In the genomic region with DNA sequence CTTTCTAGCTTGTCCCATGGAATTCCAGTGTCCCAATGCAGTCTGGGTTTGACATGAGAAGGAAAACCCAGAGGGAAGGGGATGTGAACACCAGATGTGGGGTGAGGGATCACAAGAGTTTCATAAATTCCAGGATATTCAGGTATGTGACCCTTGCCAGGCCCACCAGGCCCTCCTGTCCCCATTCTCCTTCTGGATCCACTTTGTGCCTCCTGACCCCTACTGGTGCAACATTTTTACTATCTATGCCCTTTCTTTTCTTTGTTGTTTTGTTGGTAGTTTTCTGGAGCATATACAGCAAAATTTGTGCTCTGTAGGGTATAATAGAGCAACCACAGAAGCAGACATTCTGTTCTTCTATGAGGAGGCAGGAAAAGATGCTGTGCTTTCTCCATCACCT, we compare ENCODE assay signal across 17 cellular contexts.
"Had no signal": no experiment of that assay in that cellular context is flagged by ENCODE, and none has a peak within 500 bp of the region (broad histone marks: within the 10 kb centered on the region; RNA-seq: fewer than 3 reads in every experiment).

No MANE protein-coding gene starts in this region.

- H3K4me2 ChIP-seq: smooth muscle cell had no signal

- H3K4me1 ChIP-seq: heart left ventricle, pancreas had no signal

- H3K27me3 ChIP-seq: heart left ventricle, pancreas had no signal

- H3K36me3 ChIP-seq: heart left ventricle, pancreas had no signal

- H3K27ac ChIP-seq: coronary artery, heart left ventricle, pancreas had no signal

- H3K4me3 ChIP-seq: coronary artery, heart left ventricle, pancreas, smooth muscle cell had no signal

- DNase-seq: effector CD4-positive, alpha-beta T cell; heart left ventricle; hypothalamus; islet precursor cell; mammary epithelial cell; midbrain; occipital lobe; pancreas; right cardiac atrium; stimulated activated CD4-positive, alpha-beta T cell treated with anti-CD3 and anti-CD28 coated beads, Interleukin-2, amount 100 ng/mL, for 48 hours; stimulated activated naive CD4-positive, alpha-beta T cell treated with Interleukin-2 at 50 U/mL for 16 hours; trophoblast cell had no signal

- ATAC-seq: heart left ventricle; left lobe of liver; natural killer cell treated with Interleukin-12 subunit alpha and Interleukin-12 subunit beta and Interleukin-15 and Interleukin-18, amount 100 ng/mL, for 72 hours; pancreas; right cardiac atrium had no signal

- H3K36me3 Mint-ChIP-seq: natural killer cell treated with Interleukin-12 subunit alpha and Interleukin-12 subunit beta and Interleukin-15 and Interleukin-18, amount 100 ng/mL, for 72 hours had no signal

- H3K9me3 ChIP-seq: pancreas had no signal

- H3K27ac Mint-ChIP-seq: natural killer cell treated with Interleukin-12 subunit alpha and Interleukin-12 subunit beta and Interleukin-15 and Interleukin-18, amount 100 ng/mL, for 72 hours; progenitor cell of endocrine pancreas had no signal

- H3K27me3 Mint-ChIP-seq: natural killer cell treated with Interleukin-12 subunit alpha and Interleukin-12 subunit beta and Interleukin-15 and Interleukin-18, amount 100 ng/mL, for 72 hours; progenitor cell of endocrine pancreas had no signal

- H3K4me3 Mint-ChIP-seq: natural killer cell treated with Interleukin-12 subunit alpha and Interleukin-12 subunit beta and Interleukin-15 and Interleukin-18, amount 100 ng/mL, for 72 hours had no signal
